17 cellular contexts compared by ENCODE assay signal in the genomic region with DNA sequence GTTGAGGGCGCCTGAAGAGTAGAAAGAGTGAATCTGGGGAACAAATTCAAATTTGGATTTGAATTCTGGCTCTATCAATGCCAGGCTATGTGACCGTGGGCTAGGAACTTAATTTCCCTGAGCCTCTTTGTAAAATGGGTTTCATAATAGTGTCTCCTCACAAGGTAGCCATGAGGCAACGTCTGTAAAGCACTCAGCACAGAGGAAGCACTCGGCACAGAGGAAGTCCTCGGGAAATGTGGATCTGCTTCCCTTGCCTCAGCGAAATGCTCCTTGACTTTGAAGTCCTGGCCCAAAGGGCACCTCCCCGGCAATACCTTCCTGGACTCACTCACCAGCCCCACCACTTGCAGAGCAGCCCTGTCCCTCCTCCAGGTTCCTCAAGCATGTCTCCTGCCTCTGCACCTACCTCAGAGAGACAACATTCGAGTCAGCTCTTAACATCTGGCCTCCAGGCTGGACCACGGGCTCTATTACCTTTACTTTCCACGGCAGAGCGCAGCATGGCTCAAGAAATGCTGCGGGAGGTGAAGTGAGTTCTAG. TPM values are rescaled to one million over a fixed set of nuclear protein-coding genes. Genes with fewer than 3 reads are reported as not detected.
DNase-seq lines count a peak whose midpoint lies in the region; ATAC-seq and TF ChIP-seq lines count a peak whose summit lies in the region.
"Had no signal": no experiment of that assay in that cellular context is flagged by ENCODE, and none has a peak within 500 bp of the region (broad histone marks: within the 10 kb centered on the region; RNA-seq: fewer than 3 reads in every experiment).

No MANE protein-coding gene starts in this region.

- no peak overlapping the region for H4K91ac ChIP-seq in IMR-90 (ENCODE audit: insufficient read depth, low read depth, low read length)

- DNase-seq in activated CD4-positive, alpha-beta T cell treated with anti-CD3 and anti-CD28 coated beads for 48 hours: peak; percentile 44
- no peak for DNase-seq in activated CD4-positive, alpha-beta T cell treated with anti-CD3 and anti-CD28 coated beads, Interleukin-2, amount 50 U/mL, for 4 hours
- no peak for DNase-seq in IMR-90
- DNase-seq in activated T-cell treated with anti-CD3 and anti-CD28 coated beads, Interleukin-2, amount 50 U/mL, for 4 hours: no peak
- peak; percentile 42 for DNase-seq in naive B cell
- no peak for DNase-seq in NCI-H510A (lab: John Stamatoyannopoulos, UW)
- DNase-seq in NCI-H2081 (lab: John Stamatoyannopoulos, UW): no peak
- no peak for DNase-seq in superior temporal gyrus (ENCODE audit: extremely low spot score)
- DNase-seq: DMS 273 treated with DMSO at 0.1 percent for 48 hours, foreskin melanocyte, NCI-H446, T-helper 9 cell had no signal

- H3K9me3 ChIP-seq in IMR-90 (ENCODE audit: control insufficient read depth, insufficient read depth, low read length): no peaks in the 10 kb centered on the region
- H3K9me3 ChIP-seq: A549, tibial nerve had no signal

- no peaks in the 10 kb centered on the region for H4K20me1 ChIP-seq in IMR-90 (ENCODE audit: insufficient read depth, low read length)

- in situ Hi-C loops in IMR-90 (cut with MboI; ENCODE audit: low sequenced_read_pairs): no loop called here

- TF ChIP-seq RAD21 in IMR-90 (IDR thresholded peaks at IDR 0.05; ENCODE audit: low read length): no peak

- H3K56ac ChIP-seq in IMR-90 (ENCODE audit: extremely low read depth, insufficient read depth, low read length): no peak overlapping the region

- H3K27ac ChIP-seq in IMR-90 (ENCODE audit: insufficient read depth, low read length): no peak overlapping the region
- H3K27ac ChIP-seq: A549, tibial nerve had no signal

- H2BK20ac ChIP-seq in IMR-90 (ENCODE audit: low read depth, low read length): no peak overlapping the region

- no peak overlapping the region for H4K8ac ChIP-seq in IMR-90 (ENCODE audit: low read depth in 2 of 2, low read length in 2 of 2)

- H3K14ac ChIP-seq in IMR-90 (replicated peaks; ENCODE audit: low read depth, low read length): no peak overlapping the region

- H3K23ac ChIP-seq in IMR-90 (ENCODE audit: low read depth, low read length): no peak overlapping the region

- CTCF ChIA-PET in IMR-90 (lab: Yijun Ruan, JAX): no interaction called here

- H3K9me1 ChIP-seq in IMR-90 (ENCODE audit: insufficient read depth, low read length): no peaks in the 10 kb centered on the region

- peaks cover 82% of the 10 kb centered on the region for H3K4me1 Mint-ChIP-seq in activated T-cell treated with anti-CD3 and anti-CD28 coated beads, Interleukin-2, amount 50 U/mL, for 4 hours (ENCODE audit: low read depth)
- H3K4me1 Mint-ChIP-seq in naive B cell: peaks cover 27 to 59% (median 33%) of the 10 kb centered on the region in 3 donors

- peaks cover 51% of the 10 kb centered on the region for H3K36me3 Mint-ChIP-seq in activated T-cell treated with anti-CD3 and anti-CD28 coated beads, Interleukin-2, amount 50 U/mL, for 4 hours (ENCODE audit: insufficient read depth)
- peaks cover 0 to 7% of the 10 kb centered on the region in 2 donors for H3K36me3 Mint-ChIP-seq in naive B cell
- H3K36me3 Mint-ChIP-seq: mesothelial cell of epicardium had no signal

- H3K27me3 Mint-ChIP-seq in activated T-cell treated with anti-CD3 and anti-CD28 coated beads, Interleukin-2, amount 50 U/mL, for 4 hours (ENCODE audit: low read depth): no peaks in the 10 kb centered on the region
- no peaks in the 10 kb centered on the region for H3K27me3 Mint-ChIP-seq in naive B cell

- no peak overlapping the region for H3K4ac ChIP-seq in IMR-90 (ENCODE audit: low read depth, low read length)

- BruUV-seq in IMR-90 (replicated peaks; lab: Mats Ljungman, UMichigan): no TSS peak

- peaks cover 41% of the 10 kb centered on the region for H3K27me3 ChIP-seq in IMR-90 (ENCODE audit: control insufficient read depth, insufficient read depth, low read length)

- no peak overlapping the region for H3K18ac ChIP-seq in IMR-90 (ENCODE audit: low read depth, low read length)

- POLR2A ChIA-PET in IMR-90 (lab: Charles Lee; ENCODE audit: unreplicated experiment): no interaction called here

- H3K9ac ChIP-seq in IMR-90 (ENCODE audit: low read depth, low read length): no peak overlapping the region

- H3K4me3 Mint-ChIP-seq in activated T-cell treated with anti-CD3 and anti-CD28 coated beads, Interleukin-2, amount 50 U/mL, for 4 hours: peak overlapping the region; percentile 79
- peak overlapping the region in 7 of 8 donors; percentile 3 to 74 (median 41) for H3K4me3 Mint-ChIP-seq in naive B cell
- H3K4me3 Mint-ChIP-seq: mesothelial cell of epicardium had no signal

- H3K4me1 ChIP-seq in IMR-90 (ENCODE audit: control insufficient read depth, insufficient read depth, low read length): peaks cover 3% of the 10 kb centered on the region
- H3K4me1 ChIP-seq: tibial nerve had no signal

- no peak overlapping the region for H2AK9ac ChIP-seq in IMR-90 (replicated peaks; ENCODE audit: low read depth, low read length, poor library complexity)

- no peak overlapping the region for H2BK120ac ChIP-seq in IMR-90 (ENCODE audit: low read depth, low read length)

- no peak overlapping the region for H2BK5ac ChIP-seq in IMR-90 (ENCODE audit: low read depth, low read length, poor library complexity, severe bottlenecking)

- H3K4me2 ChIP-seq in IMR-90 (ENCODE audit: low read depth, low read length): no peak overlapping the region
- H3K4me2 ChIP-seq: A549 had no signal

- no peak for ATAC-seq in IMR-90 (ENCODE audit: low read depth)
- ATAC-seq in activated T-cell treated with anti-CD3 and anti-CD28 coated beads, Interleukin-2, amount 50 U/mL, for 4 hours: no peak
- ATAC-seq in naive B cell (ENCODE audit: low read depth in 2 of 2): peak; percentile 80 to 81

- no peak for TF ChIP-seq CTCF in IMR-90 (conservative IDR thresholded peaks at IDR 0.05; ENCODE audit: low read depth, low read length)

- intact Hi-C loops in IMR-90 (cut with micrococcal nuclease): no loop called here

- peak overlapping the region; percentile 73 to 93 (median 80) for H3K27ac Mint-ChIP-seq in naive B cell
- H3K27ac Mint-ChIP-seq: mesothelial cell of epicardium had no signal

- WGBS in IMR-90 (ENCODE audit: extremely low coverage in 2 of 2, insufficient read length in 1 of 2), 2 experiments: 30% methylated on average over 4 of the region's 12 CpGs; no CpG with 5 or more reads in 1 of the 2 experiments

- H2AK5ac ChIP-seq in IMR-90 (ENCODE audit: low read depth, low read length): no peak overlapping the region

- no peak overlapping the region for H2BK15ac ChIP-seq in IMR-90 (ENCODE audit: low read depth, low read length)

- dilution Hi-C loops in IMR-90 (cut with HindIII; ENCODE audit: low sequenced_read_pairs, unreplicated experiment): no loop called here

- H3K9me3 Mint-ChIP-seq in activated T-cell treated with anti-CD3 and anti-CD28 coated beads, Interleukin-2, amount 50 U/mL, for 4 hours: no peaks in the 10 kb centered on the region
- no peaks in the 10 kb centered on the region for H3K9me3 Mint-ChIP-seq in naive B cell
- H3K9me3 Mint-ChIP-seq: mesothelial cell of epicardium had no signal

- TF ChIP-seq POLR2A in IMR-90 (IDR thresholded peaks at IDR 0.05; ENCODE audit: low read depth, low read length): no peak

- H2AFZ ChIP-seq in IMR-90 (replicated peaks; ENCODE audit: low read length, poor library complexity): peak overlapping the region; percentile 51

- no peaks in the 10 kb centered on the region for H3K79me1 ChIP-seq in IMR-90 (ENCODE audit: low read depth in 1 of 2, low read length in 2 of 2)

- no peaks in the 10 kb centered on the region for H3K36me3 ChIP-seq in IMR-90 (ENCODE audit: control insufficient read depth, insufficient read depth, low read length)
- H3K36me3 ChIP-seq: tibial nerve had no signal

- no peak overlapping the region for H3K4me3 ChIP-seq in IMR-90 (ENCODE audit: insufficient read depth, low read depth, low read length)
- H3K4me3 ChIP-seq: A549, tibial nerve had no signal

- no peak overlapping the region for H4K5ac ChIP-seq in IMR-90 (ENCODE audit: low read depth, low read length)

TF ChIP-seq in IMR-90, 13 proteins besides CTCF, POLR2A, EP300 and RAD21 (continues in another document):
- TF ChIP-seq FOS (IDR thresholded peaks at IDR 0.05; ENCODE audit: low read depth, low read length) (no peak), NFE2L2 (IDR thresholded peaks at IDR 0.05; ENCODE audit: low read depth, low read length) (no peak), MXI1 (IDR thresholded peaks at IDR 0.05; ENCODE audit: borderline replicate concordance, low read depth, low read length) (no peak)
- TF ChIP-seq, protein P1, sequence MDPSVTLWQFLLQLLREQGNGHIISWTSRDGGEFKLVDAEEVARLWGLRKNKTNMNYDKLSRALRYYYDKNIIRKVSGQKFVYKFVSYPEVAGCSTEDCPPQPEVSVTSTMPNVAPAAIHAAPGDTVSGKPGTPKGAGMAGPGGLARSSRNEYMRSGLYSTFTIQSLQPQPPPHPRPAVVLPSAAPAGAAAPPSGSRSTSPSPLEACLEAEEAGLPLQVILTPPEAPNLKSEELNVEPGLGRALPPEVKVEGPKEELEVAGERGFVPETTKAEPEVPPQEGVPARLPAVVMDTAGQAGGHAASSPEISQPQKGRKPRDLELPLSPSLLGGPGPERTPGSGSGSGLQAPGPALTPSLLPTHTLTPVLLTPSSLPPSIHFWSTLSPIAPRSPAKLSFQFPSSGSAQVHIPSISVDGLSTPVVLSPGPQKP (IDR thresholded peaks at IDR 0.05; ENCODE audit: borderline replicate concordance, low read depth, low read length): no peak
- TF ChIP-seq, protein P2, sequence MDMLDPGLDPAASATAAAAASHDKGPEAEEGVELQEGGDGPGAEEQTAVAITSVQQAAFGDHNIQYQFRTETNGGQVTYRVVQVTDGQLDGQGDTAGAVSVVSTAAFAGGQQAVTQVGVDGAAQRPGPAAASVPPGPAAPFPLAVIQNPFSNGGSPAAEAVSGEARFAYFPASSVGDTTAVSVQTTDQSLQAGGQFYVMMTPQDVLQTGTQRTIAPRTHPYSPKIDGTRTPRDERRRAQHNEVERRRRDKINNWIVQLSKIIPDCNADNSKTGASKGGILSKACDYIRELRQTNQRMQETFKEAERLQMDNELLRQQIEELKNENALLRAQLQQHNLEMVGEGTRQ (IDR thresholded peaks at IDR 0.05; ENCODE audit: low read depth, low read length): no peak

RNA-seq across cellular contexts. Expression of gene CD6, which starts 17.7 kb away (rescaled TPM):
- not detected in 2 replicates for total RNA-seq in IMR-90 (2012; rRNA removed)
- polyA plus RNA-seq in IMR-90 (2012; rRNA removed) (not detected in 2 replicates), naive B cell (ENCODE audit: low read depth in 6 of 6) (10 to 100 TPM in 4 of 6 donors, 1 to 10 TPM in 2; 6.4 to 25.2 (median 10.8) TPM)
- not detected in 2 replicates for polyA plus RNA-seq in IMR-90 (2012; cell fraction: cytosol; rRNA removed)
- polyA plus RNA-seq in IMR-90 (2012; cell fraction: nucleus; rRNA removed; ENCODE audit: low replicate concordance): not detected in 2 replicates
- total RNA-seq in activated T-cell treated with anti-CD3 and anti-CD28 coated beads, Interleukin-2, amount 50 U/mL, for 4 hours: 100 to 1,000 TPM; 638 to 711 (median 642) TPM
- total RNA-seq: HT1080, RPMI7951 had no signal

RNA-seq across cellular contexts. Expression of gene SLC15A3, which starts 37.2 kb away (rescaled TPM):
- total RNA-seq in IMR-90 (2012; rRNA removed): 1.9 and 3.2 TPM in 2 replicates
- polyA plus RNA-seq in IMR-90 (2012; rRNA removed): 4.4 and 5.2 TPM in 2 replicates
- polyA plus RNA-seq in IMR-90 (2012; cell fraction: cytosol; rRNA removed): 2.9 and 8.9 TPM in 2 replicates
- 4.4 and 7.8 TPM in 2 replicates for polyA plus RNA-seq in IMR-90 (2012; cell fraction: nucleus; rRNA removed; ENCODE audit: low replicate concordance)
- 1 to 10 TPM; 3.8 to 6.1 (median 5.5) TPM for total RNA-seq in activated T-cell treated with anti-CD3 and anti-CD28 coated beads, Interleukin-2, amount 50 U/mL, for 4 hours
- 10 to 100 TPM in 5 of 6 donors, 1 to 10 TPM in 1; 7.0 to 18.1 (median 15.9) TPM for polyA plus RNA-seq in naive B cell (ENCODE audit: low read depth in 6 of 6)
- polyA plus RNA-seq: A549 had no signal

Comparison
In these comparisons a context has a peak if more than half of its experiments do, and no peak if none do; other contexts are left out.
1. DNase-seq: peak in activated CD4-positive, alpha-beta T cell treated with anti-CD3 and anti-CD28 coated beads for 48 hours (single experiment) and naive B cell (single experiment); none in activated CD4-positive, alpha-beta T cell treated with anti-CD3 and anti-CD28 coated beads, Interleukin-2, amount 50 U/mL, for 4 hours (0 of 2), IMR-90 (single experiment), activated T-cell treated with anti-CD3 and anti-CD28 coated beads, Interleukin-2, amount 50 U/mL, for 4 hours (single experiment), NCI-H510A (single experiment), NCI-H2081 (0 of 2) and superior temporal gyrus (single experiment).
2. ATAC-seq: peak in naive B cell (2 of 2); none in IMR-90 (single experiment) and activated T-cell treated with anti-CD3 and anti-CD28 coated beads, Interleukin-2, amount 50 U/mL, for 4 hours (0 of 2).
3. RNA of gene CD6, which starts 17.7 kb away (total RNA-seq): 638 to 711 TPM in activated T-cell treated with anti-CD3 and anti-CD28 coated beads, Interleukin-2, amount 50 U/mL, for 4 hours; not detected in IMR-90; every median in the first group is over 100 times any median in the second.